ENCODE assay signal across 26 cellular contexts in genomic region chr1:33714421-33714820, GRCh38.
A peak's percentile ranks its signal among the peaks of the same experiment; 100 is the strongest.
DNase-seq lines count a peak whose midpoint lies in the region; ATAC-seq and TF ChIP-seq lines count a peak whose summit lies in the region.
"Had no signal": no experiment of that assay in that cellular context is flagged by ENCODE, and none has a peak within 500 bp of the region (broad histone marks: within the 10 kb centered on the region; RNA-seq: fewer than 3 reads in every experiment).

No MANE protein-coding gene starts in this region.

- no peaks in the 10 kb centered on the region for H3K27me3 Mint-ChIP-seq in osteocyte (ENCODE audit: unreplicated experiment)

- H3K27ac ChIP-seq in right atrium auricular region, result no peak overlapping the region
- no peak overlapping the region for H3K27ac ChIP-seq in psoas muscle
- H3K27ac ChIP-seq: BLaER1 had no signal

- no peak for ATAC-seq in psoas muscle
- no peak for ATAC-seq in GM18907 (IDR thresholded peaks at IDR 0.05; ENCODE audit: unreplicated experiment)
- ATAC-seq: GM12878 had no signal

- TF ChIP-seq CTCF in right atrium auricular region (IDR thresholded peaks at IDR 0.05), result no peak
- TF ChIP-seq CTCF in osteocyte (IDR thresholded peaks at IDR 0.05), result no peak
- TF ChIP-seq CTCF in psoas muscle (IDR thresholded peaks at IDR 0.05), result no peak

- H3K4me1 ChIP-seq in right atrium auricular region (no peaks in the 10 kb centered on the region), psoas muscle (no peaks in the 10 kb centered on the region)
- H3K4me1 ChIP-seq: BE2C had no signal

- no peak overlapping the region for H3K27ac Mint-ChIP-seq in osteocyte (ENCODE audit: unreplicated experiment)
- H3K27ac Mint-ChIP-seq: CD4-positive, alpha-beta memory T cell; CD8-positive, alpha-beta memory T cell had no signal

- H3K27me3 ChIP-seq in right atrium auricular region, result no peaks in the 10 kb centered on the region
- H3K27me3 ChIP-seq in psoas muscle (ENCODE audit: insufficient read depth in 3 of 3, low read length in 2 of 3), result peaks cover 0 to 2% (median 0%) of the 10 kb centered on the region in 3 donors
- H3K27me3 ChIP-seq: BE2C, BLaER1 had no signal

- intact Hi-C loops in cardiac septum (cut with DNase I) (no loop called here), psoas muscle (cut with DNase I) (no loop called here)

- H3K4me3 Mint-ChIP-seq in osteocyte (ENCODE audit: unreplicated experiment), result no peak overlapping the region
- H3K4me3 Mint-ChIP-seq: CD14-positive monocyte; CD4-positive, alpha-beta memory T cell; CD4-positive, CD25-positive, alpha-beta regulatory T cell; CD8-positive, alpha-beta memory T cell had no signal

- no peaks in the 10 kb centered on the region for H3K4me1 Mint-ChIP-seq in osteocyte (ENCODE audit: unreplicated experiment)
- H3K4me1 Mint-ChIP-seq: CD14-positive monocyte; CD4-positive, alpha-beta memory T cell; CD4-positive, CD25-positive, alpha-beta regulatory T cell; CD8-positive, alpha-beta memory T cell had no signal

- DNase-seq in right atrium auricular region (ENCODE audit: low spot score), result peak; percentile 44
- DNase-seq in cardiac septum (ENCODE audit: low spot score), result no peak
- DNase-seq in ecto neural progenitor cell (ENCODE audit: low spot score), result peak; percentile 18
- DNase-seq in islet precursor cell, result peak; percentile 44
- peak; percentile 77 for DNase-seq in osteocyte (ENCODE audit: extremely low spot score, unreplicated experiment)
- no peak for DNase-seq in psoas muscle
- no peak for DNase-seq in HPDE6-E6E7 (ENCODE audit: extremely low spot score)
- DNase-seq: 8988T; ACHN; BE2C; C1 segment of cervical spinal cord; CD4-positive, alpha-beta memory T cell; CD4-positive, CD25-positive, alpha-beta regulatory T cell; CD8-positive, alpha-beta memory T cell; COR-L47; DMS 273 treated with DMSO at 0.1 percent for 48 hours; DMS153; DMS53; DMS79; DND-41; EL; GDM1 had no signal

- no peaks in the 10 kb centered on the region for H3K9me3 ChIP-seq in right atrium auricular region
- H3K9me3 ChIP-seq in psoas muscle, result no peaks in the 10 kb centered on the region
- H3K9me3 ChIP-seq: BE2C, BLaER1 had no signal

- H3K36me3 ChIP-seq in right atrium auricular region (no peaks in the 10 kb centered on the region), psoas muscle (ENCODE audit: insufficient read depth in 1 of 2, low read depth in 1 of 2) (no peaks in the 10 kb centered on the region)
- H3K36me3 ChIP-seq: BE2C, BLaER1 had no signal

- H3K9me3 Mint-ChIP-seq in osteocyte (ENCODE audit: unreplicated experiment), result no peaks in the 10 kb centered on the region
- H3K9me3 Mint-ChIP-seq: CD8-positive, alpha-beta memory T cell had no signal

- H3K4me3 ChIP-seq in right atrium auricular region (no peak overlapping the region), psoas muscle (no peak overlapping the region)
- H3K4me3 ChIP-seq: BLaER1, GM12878 had no signal

- 88 to 92% (median 91%) methylated on average over 18 of the region's 18 CpGs for WGBS in psoas muscle, 3 donors

- no peaks in the 10 kb centered on the region for H3K36me3 Mint-ChIP-seq in osteocyte (ENCODE audit: unreplicated experiment)
- H3K36me3 Mint-ChIP-seq: CD14-positive monocyte; CD4-positive, alpha-beta memory T cell; CD4-positive, CD25-positive, alpha-beta regulatory T cell; CD8-positive, alpha-beta memory T cell had no signal

Comparison
In these comparisons a context has a peak if more than half of its experiments do, and no peak if none do; other contexts are left out.
1. DNase-seq: peak in right atrium auricular region (single experiment), ecto neural progenitor cell (single experiment), islet precursor cell (single experiment) and osteocyte (single experiment); none in cardiac septum (single experiment), psoas muscle (0 of 2) and HPDE6-E6E7 (single experiment).